In the genomic region with DNA sequence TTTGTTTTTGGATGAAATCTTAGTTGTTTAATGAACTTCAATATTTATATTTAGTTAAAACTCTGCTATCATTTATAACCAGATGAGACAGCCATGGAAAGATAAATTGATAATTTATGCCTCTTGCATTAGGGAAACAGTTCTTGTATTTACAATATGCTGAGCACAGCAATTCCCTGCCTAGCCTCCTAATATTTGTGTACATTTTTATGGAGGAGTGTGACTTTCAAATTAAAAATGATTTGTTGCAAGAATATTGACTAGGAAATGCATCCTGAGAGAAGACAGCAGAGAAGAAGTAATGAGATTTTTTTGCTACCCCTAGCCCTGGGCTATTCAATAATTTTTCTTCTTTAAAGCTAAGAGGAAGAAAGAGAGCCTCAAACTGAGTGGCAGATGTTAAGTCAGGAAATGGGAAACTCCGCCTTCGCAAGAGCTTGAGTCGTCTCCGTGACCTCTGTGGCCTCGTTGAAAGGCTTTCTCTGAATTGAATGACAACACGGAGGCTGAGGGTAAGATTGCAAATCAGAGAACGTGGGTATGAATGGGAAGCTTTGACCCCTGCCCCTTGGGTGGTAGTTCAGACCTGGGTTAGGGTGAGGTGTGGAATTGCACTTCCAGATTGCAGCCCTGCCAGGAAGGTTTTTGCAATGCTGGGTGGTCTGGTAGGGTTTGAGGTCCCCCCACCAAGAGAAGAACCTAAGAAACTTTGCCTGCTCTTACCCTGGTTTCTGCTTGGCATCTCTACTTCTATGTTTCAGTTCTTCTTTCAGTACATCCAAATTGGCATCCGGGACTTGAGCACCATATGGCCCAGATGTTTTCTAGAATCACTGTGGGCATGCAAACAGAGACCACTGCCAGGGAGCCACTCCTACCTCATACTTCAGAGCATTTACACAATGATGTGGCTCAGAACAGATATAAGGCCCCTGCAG, we compare ENCODE assay signal across 9 cellular contexts.
DNase-seq lines count a peak whose midpoint lies in the region; ATAC-seq, FAIRE-seq and TF ChIP-seq lines count a peak whose summit lies in the region.
"Had no signal": no experiment of that assay in that cellular context is flagged by ENCODE, and none has a peak within 500 bp of the region (broad histone marks: within the 10 kb centered on the region; RNA-seq: fewer than 3 reads in every experiment).

No MANE protein-coding gene starts in this region.

- H3K27me3 Mint-ChIP-seq in activated B cell treated with CpG ODN at 0.5 μM for 24 hours = no peaks in the 10 kb centered on the region
- peaks cover 0 to 3% (median 0%) of the 10 kb centered on the region in 5 donors for H3K27me3 Mint-ChIP-seq in naive thymus-derived CD4-positive, alpha-beta T cell
- H3K27me3 Mint-ChIP-seq in natural killer cell treated with Interleukin-12 subunit alpha and Interleukin-12 subunit beta and Interleukin-15 and Interleukin-18, amount 100 ng/mL, for 72 hours = peaks cover 10 to 27% of the 10 kb centered on the region in 2 donors

- no peak for DNase-seq in GM12891 (ENCODE audit: insufficient read length, low spot score)
- peak; percentile 19 for DNase-seq in activated B cell treated with CpG ODN at 0.5 μM for 24 hours
- DNase-seq in naive thymus-derived CD4-positive, alpha-beta T cell = peak in 6 of 9 donors; percentile 2 to 44 (median 40)
- DNase-seq in natural killer cell treated with Interleukin-12 subunit alpha and Interleukin-12 subunit beta and Interleukin-15 and Interleukin-18, amount 100 ng/mL, for 72 hours (ENCODE audit: low spot score) = no peak
- no peak for DNase-seq in dermis blood vessel endothelial cell
- DNase-seq in SJCRH30 = no peak

- peak overlapping the region; percentile 24 for H3K27ac ChIP-seq in naive thymus-derived CD4-positive, alpha-beta T cell (ENCODE audit: low read depth, low read length)
- H3K27ac ChIP-seq in SJCRH30 = no peak overlapping the region
- H3K27ac ChIP-seq: epithelial cell of prostate had no signal

- FAIRE-seq in GM12891 (lab: Jason Lieb, UNC) = peak; percentile 70

- TF ChIP-seq POLR2A in GM12891 (IDR thresholded peaks at IDR 0.05; ENCODE audit: low read depth, low read length) = no peak

- intact Hi-C loops in activated B cell treated with CpG ODN at 0.5 μM for 24 hours (cut with micrococcal nuclease) = no loop called here
- intact Hi-C loops in naive thymus-derived CD4-positive, alpha-beta T cell (cut with micrococcal nuclease) = no loop called here

- POLR2A ChIA-PET in activated B cell treated with CpG ODN at 0.5 μM for 24 hours (lab: Charles Lee) = no interaction called here
- POLR2A ChIA-PET in naive thymus-derived CD4-positive, alpha-beta T cell (lab: Charles Lee) = no interaction called here

- no peaks in the 10 kb centered on the region for H3K27me3 ChIP-seq in naive thymus-derived CD4-positive, alpha-beta T cell (ENCODE audit: control insufficient read depth in 2 of 2, insufficient read depth in 2 of 2, low read length in 2 of 2)
- no peaks in the 10 kb centered on the region for H3K27me3 ChIP-seq in SJCRH30

- CTCF ChIA-PET in activated B cell treated with CpG ODN at 0.5 μM for 24 hours (lab: Charles Lee) = interaction anchor here (1.0 kb wide), 1 partner anchor 275 kb away, joined by 3 read pairs; no protein-coding TSS in a partner anchor
- CTCF ChIA-PET in naive thymus-derived CD4-positive, alpha-beta T cell (lab: Charles Lee) = no interaction called here

- no peaks in the 10 kb centered on the region for H3K36me3 Mint-ChIP-seq in activated B cell treated with CpG ODN at 0.5 μM for 24 hours (ENCODE audit: low read depth)
- peaks cover 0 to 2% (median 0%) of the 10 kb centered on the region in 5 donors for H3K36me3 Mint-ChIP-seq in naive thymus-derived CD4-positive, alpha-beta T cell
- peaks cover 6% of the 10 kb centered on the region for H3K36me3 Mint-ChIP-seq in natural killer cell treated with Interleukin-12 subunit alpha and Interleukin-12 subunit beta and Interleukin-15 and Interleukin-18, amount 100 ng/mL, for 72 hours

- no peak overlapping the region for H3K4me3 ChIP-seq in naive thymus-derived CD4-positive, alpha-beta T cell (ENCODE audit: low read length)
- no peak overlapping the region for H3K4me3 ChIP-seq in SJCRH30

- H3K9me3 ChIP-seq in naive thymus-derived CD4-positive, alpha-beta T cell (ENCODE audit: control insufficient read depth in 2 of 3, low read length in 3 of 3) = no peaks in the 10 kb centered on the region
- no peaks in the 10 kb centered on the region for H3K9me3 ChIP-seq in SJCRH30 (replicated peaks)

- no peaks in the 10 kb centered on the region for H3K36me3 ChIP-seq in naive thymus-derived CD4-positive, alpha-beta T cell (ENCODE audit: control insufficient read depth in 2 of 3, insufficient read depth in 3 of 3, low read length in 3 of 3)
- no peaks in the 10 kb centered on the region for H3K36me3 ChIP-seq in SJCRH30

- peaks cover 0 to 11% of the 10 kb centered on the region in 2 donors for H3K4me1 ChIP-seq in naive thymus-derived CD4-positive, alpha-beta T cell (ENCODE audit: control insufficient read depth in 2 of 2, insufficient read depth in 2 of 2, low read length in 2 of 2)
- H3K4me1 ChIP-seq in SJCRH30 = no peaks in the 10 kb centered on the region

- no peak for TF ChIP-seq CTCF in activated B cell treated with CpG ODN at 0.5 μM for 24 hours (IDR thresholded peaks at IDR 0.05)

- ATAC-seq in GM21381 (IDR thresholded peaks at IDR 0.05; ENCODE audit: unreplicated experiment) (peak; percentile 87), HG03520 (IDR thresholded peaks at IDR 0.05; ENCODE audit: unreplicated experiment) (peak; percentile 83), activated B cell treated with CpG ODN at 0.5 μM for 24 hours (ENCODE audit: low read depth) (peak; percentile 83)
- ATAC-seq in naive thymus-derived CD4-positive, alpha-beta T cell = peak; percentile 85
- ATAC-seq in natural killer cell treated with Interleukin-12 subunit alpha and Interleukin-12 subunit beta and Interleukin-15 and Interleukin-18, amount 100 ng/mL, for 72 hours = no peak

- peaks cover 6% of the 10 kb centered on the region for H3K9me3 Mint-ChIP-seq in activated B cell treated with CpG ODN at 0.5 μM for 24 hours
- H3K9me3 Mint-ChIP-seq in naive thymus-derived CD4-positive, alpha-beta T cell = peaks cover 0 to 3% (median 0%) of the 10 kb centered on the region in 11 donors
- no peaks in the 10 kb centered on the region for H3K9me3 Mint-ChIP-seq in natural killer cell treated with Interleukin-12 subunit alpha and Interleukin-12 subunit beta and Interleukin-15 and Interleukin-18, amount 100 ng/mL, for 72 hours

- peak overlapping the region; percentile 73 for H3K27ac Mint-ChIP-seq in activated B cell treated with CpG ODN at 0.5 μM for 24 hours
- H3K27ac Mint-ChIP-seq in naive thymus-derived CD4-positive, alpha-beta T cell = peak overlapping the region in 6 of 9 donors; percentile 34 to 90 (median 43)
- no peak overlapping the region for H3K27ac Mint-ChIP-seq in natural killer cell treated with Interleukin-12 subunit alpha and Interleukin-12 subunit beta and Interleukin-15 and Interleukin-18, amount 100 ng/mL, for 72 hours

- peaks cover 17% of the 10 kb centered on the region for H3K4me1 Mint-ChIP-seq in activated B cell treated with CpG ODN at 0.5 μM for 24 hours
- peaks cover 9 to 27% (median 16%) of the 10 kb centered on the region in 7 donors for H3K4me1 Mint-ChIP-seq in naive thymus-derived CD4-positive, alpha-beta T cell
- peaks cover 0 to 11% of the 10 kb centered on the region in 2 donors for H3K4me1 Mint-ChIP-seq in natural killer cell treated with Interleukin-12 subunit alpha and Interleukin-12 subunit beta and Interleukin-15 and Interleukin-18, amount 100 ng/mL, for 72 hours (ENCODE audit: low read depth in 2 of 2)

- peak overlapping the region; percentile 36 for H3K4me3 Mint-ChIP-seq in activated B cell treated with CpG ODN at 0.5 μM for 24 hours
- H3K4me3 Mint-ChIP-seq in naive thymus-derived CD4-positive, alpha-beta T cell = peak overlapping the region; percentile 8 to 77 (median 50)
- no peak overlapping the region for H3K4me3 Mint-ChIP-seq in natural killer cell treated with Interleukin-12 subunit alpha and Interleukin-12 subunit beta and Interleukin-15 and Interleukin-18, amount 100 ng/mL, for 72 hours

TF ChIP-seq in GM12891, 5 proteins besides CTCF, POLR2A, EP300 and RAD21:
- TF ChIP-seq SPI1 (IDR thresholded peaks at IDR 0.05; ENCODE audit: low read depth, low read length) (peak; percentile 62; the same call in 1 of the 2 replicates), POLR2AphosphoS5 (IDR thresholded peaks at IDR 0.05; ENCODE audit: low read depth, low read length) (no peak), POU2F2 (IDR thresholded peaks at IDR 0.05; ENCODE audit: low read depth, low read length) (no peak)

Comparison
In these comparisons a context has a peak if more than half of its experiments do, and no peak if none do; other contexts are left out.
1. DNase-seq: peak in activated B cell treated with CpG ODN at 0.5 μM for 24 hours (single experiment) and naive thymus-derived CD4-positive, alpha-beta T cell (6 of 9); none in GM12891 (single experiment), natural killer cell treated with Interleukin-12 subunit alpha and Interleukin-12 subunit beta and Interleukin-15 and Interleukin-18, amount 100 ng/mL, for 72 hours (single experiment), dermis blood vessel endothelial cell (single experiment) and SJCRH30 (0 of 2).
2. ATAC-seq: peak in GM21381 (single experiment), HG03520 (single experiment), activated B cell treated with CpG ODN at 0.5 μM for 24 hours (single experiment) and naive thymus-derived CD4-positive, alpha-beta T cell (single experiment); none in natural killer cell treated with Interleukin-12 subunit alpha and Interleukin-12 subunit beta and Interleukin-15 and Interleukin-18, amount 100 ng/mL, for 72 hours (0 of 2).
3. H3K27ac Mint-ChIP-seq: peak in activated B cell treated with CpG ODN at 0.5 μM for 24 hours (single experiment) and naive thymus-derived CD4-positive, alpha-beta T cell (6 of 9); none in natural killer cell treated with Interleukin-12 subunit alpha and Interleukin-12 subunit beta and Interleukin-15 and Interleukin-18, amount 100 ng/mL, for 72 hours (0 of 2).